ENCODE assay signal across 1 cellular context in the genomic region with DNA sequence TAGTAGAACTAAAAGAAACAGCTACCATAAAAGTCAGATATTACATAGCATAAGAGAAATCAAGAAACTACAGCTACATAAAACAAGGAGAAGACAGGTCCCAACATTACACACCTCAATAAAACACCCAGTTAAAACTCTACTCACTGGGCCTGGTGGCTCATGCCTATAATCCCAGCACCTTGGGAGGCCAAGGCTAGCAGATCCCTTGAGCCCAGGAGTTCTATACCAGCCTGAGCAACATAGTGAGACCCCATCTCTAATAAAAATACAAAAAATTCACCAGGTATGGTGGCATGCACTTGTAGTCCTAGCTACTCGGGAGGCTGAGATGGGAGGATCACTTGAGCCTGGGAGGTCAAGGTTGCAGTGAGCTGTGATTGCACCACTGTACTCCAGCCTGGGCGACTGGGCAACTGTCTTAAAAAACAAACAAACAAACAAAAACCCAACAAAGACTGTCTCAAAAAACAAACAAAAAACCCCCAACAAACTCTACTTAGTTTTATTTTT.
TF ChIP-seq lines count a peak whose summit lies in the region.

No MANE protein-coding gene starts in this region.

TF ChIP-seq in GM23338, 12 proteins besides CTCF, POLR2A, EP300 and RAD21:
- TF ChIP-seq EZH2 (IDR thresholded peaks at IDR 0.05; ENCODE audit: low read depth, unreplicated experiment) (no peak), ZNF331 (CRISPR knock-in tag; IDR thresholded peaks at IDR 0.05; ENCODE audit: low read depth) (no peak), JUNB (IDR thresholded peaks at IDR 0.05; ENCODE audit: unreplicated experiment) (no peak)
- TF ChIP-seq, protein P1, sequence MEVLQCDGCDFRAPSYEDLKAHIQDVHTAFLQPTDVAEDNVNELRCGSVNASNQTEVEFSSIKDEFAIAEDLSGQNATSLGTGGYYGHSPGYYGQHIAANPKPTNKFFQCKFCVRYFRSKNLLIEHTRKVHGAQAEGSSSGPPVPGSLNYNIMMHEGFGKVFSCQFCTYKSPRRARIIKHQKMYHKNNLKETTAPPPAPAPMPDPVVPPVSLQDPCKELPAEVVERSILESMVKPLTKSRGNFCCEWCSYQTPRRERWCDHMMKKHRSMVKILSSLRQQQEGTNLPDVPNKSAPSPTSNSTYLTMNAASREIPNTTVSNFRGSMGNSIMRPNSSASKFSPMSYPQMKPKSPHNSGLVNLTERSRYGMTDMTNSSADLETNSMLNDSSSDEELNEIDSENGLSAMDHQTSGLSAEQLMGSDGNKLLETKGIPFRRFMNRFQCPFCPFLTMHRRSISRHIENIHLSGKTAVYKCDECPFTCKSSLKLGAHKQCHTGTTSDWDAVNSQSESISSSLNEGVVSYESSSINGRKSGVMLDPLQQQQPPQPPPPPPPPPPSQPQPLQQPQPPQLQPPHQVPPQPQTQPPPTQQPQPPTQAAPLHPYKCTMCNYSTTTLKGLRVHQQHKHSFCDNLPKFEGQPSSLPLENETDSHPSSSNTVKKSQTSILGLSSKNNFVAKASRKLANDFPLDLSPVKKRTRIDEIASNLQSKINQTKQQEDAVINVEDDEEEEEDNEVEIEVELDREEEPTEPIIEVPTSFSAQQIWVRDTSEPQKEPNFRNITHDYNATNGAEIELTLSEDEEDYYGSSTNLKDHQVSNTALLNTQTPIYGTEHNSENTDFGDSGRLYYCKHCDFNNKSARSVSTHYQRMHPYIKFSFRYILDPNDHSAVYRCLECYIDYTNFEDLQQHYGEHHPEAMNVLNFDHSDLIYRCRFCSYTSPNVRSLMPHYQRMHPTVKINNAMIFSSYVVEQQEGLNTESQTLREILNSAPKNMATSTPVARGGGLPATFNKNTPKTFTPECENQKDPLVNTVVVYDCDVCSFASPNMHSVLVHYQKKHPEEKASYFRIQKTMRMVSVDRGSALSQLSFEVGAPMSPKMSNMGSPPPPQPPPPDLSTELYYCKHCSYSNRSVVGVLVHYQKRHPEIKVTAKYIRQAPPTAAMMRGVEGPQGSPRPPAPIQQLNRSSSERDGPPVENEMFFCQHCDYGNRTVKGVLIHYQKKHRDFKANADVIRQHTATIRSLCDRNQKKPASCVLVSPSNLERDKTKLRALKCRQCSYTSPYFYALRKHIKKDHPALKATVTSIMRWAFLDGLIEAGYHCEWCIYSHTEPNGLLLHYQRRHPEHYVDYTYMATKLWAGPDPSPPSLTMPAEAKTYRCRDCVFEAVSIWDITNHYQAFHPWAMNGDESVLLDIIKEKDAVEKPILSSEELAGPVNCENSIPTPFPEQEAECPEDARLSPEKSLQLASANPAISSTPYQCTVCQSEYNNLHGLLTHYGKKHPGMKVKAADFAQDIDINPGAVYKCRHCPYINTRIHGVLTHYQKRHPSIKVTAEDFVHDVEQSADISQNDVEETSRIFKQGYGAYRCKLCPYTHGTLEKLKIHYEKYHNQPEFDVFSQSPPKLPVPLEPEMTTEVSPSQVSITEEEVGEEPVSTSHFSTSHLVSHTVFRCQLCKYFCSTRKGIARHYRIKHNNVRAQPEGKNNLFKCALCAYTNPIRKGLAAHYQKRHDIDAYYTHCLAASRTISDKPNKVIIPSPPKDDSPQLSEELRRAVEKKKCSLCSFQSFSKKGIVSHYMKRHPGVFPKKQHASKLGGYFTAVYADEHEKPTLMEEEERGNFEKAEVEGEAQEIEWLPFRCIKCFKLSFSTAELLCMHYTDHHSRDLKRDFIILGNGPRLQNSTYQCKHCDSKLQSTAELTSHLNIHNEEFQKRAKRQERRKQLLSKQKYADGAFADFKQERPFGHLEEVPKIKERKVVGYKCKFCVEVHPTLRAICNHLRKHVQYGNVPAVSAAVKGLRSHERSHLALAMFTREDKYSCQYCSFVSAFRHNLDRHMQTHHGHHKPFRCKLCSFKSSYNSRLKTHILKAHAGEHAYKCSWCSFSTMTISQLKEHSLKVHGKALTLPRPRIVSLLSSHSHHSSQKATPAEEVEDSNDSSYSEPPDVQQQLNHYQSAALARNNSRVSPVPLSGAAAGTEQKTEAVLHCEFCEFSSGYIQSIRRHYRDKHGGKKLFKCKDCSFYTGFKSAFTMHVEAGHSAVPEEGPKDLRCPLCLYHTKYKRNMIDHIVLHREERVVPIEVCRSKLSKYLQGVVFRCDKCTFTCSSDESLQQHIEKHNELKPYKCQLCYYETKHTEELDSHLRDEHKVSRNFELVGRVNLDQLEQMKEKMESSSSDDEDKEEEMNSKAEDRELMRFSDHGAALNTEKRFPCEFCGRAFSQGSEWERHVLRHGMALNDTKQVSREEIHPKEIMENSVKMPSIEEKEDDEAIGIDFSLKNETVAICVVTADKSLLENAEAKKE (CRISPR knock-in tag; IDR thresholded peaks at IDR 0.05), result no peak
